ENCODE assay signal across 17 cellular contexts in the genomic region with DNA sequence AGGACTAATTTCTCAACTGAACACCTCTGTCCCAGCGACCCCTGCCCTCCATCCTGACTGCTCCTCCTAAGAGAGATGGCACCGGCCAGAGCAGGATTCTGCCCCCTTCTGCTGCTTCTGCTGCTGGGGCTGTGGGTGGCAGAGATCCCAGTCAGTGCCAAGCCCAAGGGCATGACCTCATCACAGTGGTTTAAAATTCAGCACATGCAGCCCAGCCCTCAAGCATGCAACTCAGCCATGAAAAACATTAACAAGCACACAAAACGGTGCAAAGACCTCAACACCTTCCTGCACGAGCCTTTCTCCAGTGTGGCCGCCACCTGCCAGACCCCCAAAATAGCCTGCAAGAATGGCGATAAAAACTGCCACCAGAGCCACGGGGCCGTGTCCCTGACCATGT. TPM values are rescaled to one million over a fixed set of nuclear protein-coding genes. Genes with fewer than 3 reads are reported as not detected.
A peak's percentile ranks its signal among the peaks of the same experiment; 100 is the strongest.
DNase-seq lines count a peak whose midpoint lies in the region; ATAC-seq and TF ChIP-seq lines count a peak whose summit lies in the region.
"Had no signal": no experiment of that assay in that cellular context is flagged by ENCODE, and none has a peak within 500 bp of the region (broad histone marks: within the 10 kb centered on the region; RNA-seq: fewer than 3 reads in every experiment).

No MANE protein-coding gene starts in this region.

- ATAC-seq in RWPE2 (ENCODE audit: low read depth): no peak
- peak in 1 of 2 donors; percentile 18 for ATAC-seq in lower lobe of right lung
- no peak for ATAC-seq in activated T-cell treated with anti-CD3 and anti-CD28 coated beads, Interleukin-2, amount 50 U/mL, for 72 hours (replicated peaks in 1 of 2)
- no peak for ATAC-seq in HG02870 (IDR thresholded peaks at IDR 0.05; ENCODE audit: unreplicated experiment)

- H3K36me3 ChIP-seq in RWPE2 (ENCODE audit: low read depth): no peaks in the 10 kb centered on the region
- no peaks in the 10 kb centered on the region for H3K36me3 ChIP-seq in lower lobe of right lung
- no peaks in the 10 kb centered on the region for H3K36me3 ChIP-seq in spleen
- no peaks in the 10 kb centered on the region for H3K36me3 ChIP-seq in SJCRH30
- H3K36me3 ChIP-seq: BLaER1, brain microvascular endothelial cell had no signal

- H3K4me1 Mint-ChIP-seq in activated T-cell treated with anti-CD3 and anti-CD28 coated beads, Interleukin-2, amount 50 U/mL, for 72 hours (ENCODE audit: low read depth): no peaks in the 10 kb centered on the region
- H3K4me1 Mint-ChIP-seq: IgD-negative memory B cell had no signal

- H3K4me1 ChIP-seq in RWPE2 (ENCODE audit: insufficient read depth, poor library complexity, severe bottlenecking) (peaks cover 33% of the 10 kb centered on the region), lower lobe of right lung (peaks cover 51% of the 10 kb centered on the region), spleen (peaks cover 14 to 61% (median 37%) of the 10 kb centered on the region in 6 donors), SJCRH30 (peaks cover 31% of the 10 kb centered on the region)

- intact Hi-C loops in lower lobe of right lung (cut with DNase I) (no loop called here), spleen (cut with DNase I; ENCODE audit: low total_unique reads) (no loop called here)

- DNase-seq in RWPE2 (ENCODE audit: low spot score) (no peak), lower lobe of right lung (no peak), spleen (no peak), SJCRH30 (no peak)
- DNase-seq in activated T-cell treated with anti-CD3 and anti-CD28 coated beads, Interleukin-2, amount 50 U/mL, for 72 hours: no peak
- DNase-seq: activated CD4-positive, CD25-positive, alpha-beta regulatory T cell treated with anti-CD3 and anti-CD28 coated beads, Interleukin-2, amount 50 U/mL, for 72 hours; activated naive CD4-positive, alpha-beta T cell treated with Interleukin-2 at 50 U/mL for 16 hours; brain microvascular endothelial cell; DND-41; effector CD8-positive, alpha-beta T cell; NCI-H1048 had no signal

- TF ChIP-seq CTCF in RWPE2 (IDR thresholded peaks at IDR 0.05; ENCODE audit: poor library complexity, severe bottlenecking): no peak
- no peak for TF ChIP-seq CTCF in lower lobe of right lung (IDR thresholded peaks at IDR 0.05)
- no peak for TF ChIP-seq CTCF in spleen (IDR thresholded peaks at IDR 0.05 in 8 of 11, conservative IDR thresholded peaks at IDR 0.05 in 3 of 11)

- no peaks in the 10 kb centered on the region for H3K36me3 Mint-ChIP-seq in activated T-cell treated with anti-CD3 and anti-CD28 coated beads, Interleukin-2, amount 50 U/mL, for 72 hours (ENCODE audit: insufficient read depth in 2 of 2)

- H3K4me3 ChIP-seq in RWPE2 (ENCODE audit: severe bottlenecking): no peak overlapping the region
- no peak overlapping the region for H3K4me3 ChIP-seq in lower lobe of right lung
- no peak overlapping the region for H3K4me3 ChIP-seq in spleen
- H3K4me3 ChIP-seq in SJCRH30: no peak overlapping the region
- H3K4me3 ChIP-seq: BLaER1 had no signal

- peaks cover 19% of the 10 kb centered on the region for H3K27me3 Mint-ChIP-seq in activated T-cell treated with anti-CD3 and anti-CD28 coated beads, Interleukin-2, amount 50 U/mL, for 72 hours (ENCODE audit: low read depth)

- H3K27ac ChIP-seq in RWPE2 (ENCODE audit: poor library complexity, severe bottlenecking): peak overlapping the region; percentile 83
- H3K27ac ChIP-seq in cingulate gyrus (ENCODE audit: low read depth, low read length): peak overlapping the region; percentile 78
- H3K27ac ChIP-seq in lower lobe of right lung: peak overlapping the region; percentile 25
- peak overlapping the region in 5 of 8 donors; percentile 52 to 72 (median 59) for H3K27ac ChIP-seq in spleen
- no peak overlapping the region for H3K27ac ChIP-seq in SJCRH30
- H3K27ac ChIP-seq: BLaER1, brain microvascular endothelial cell had no signal

- H3K4me3 Mint-ChIP-seq in activated T-cell treated with anti-CD3 and anti-CD28 coated beads, Interleukin-2, amount 50 U/mL, for 72 hours: no peak overlapping the region
- H3K4me3 Mint-ChIP-seq: IgD-negative memory B cell had no signal

- no peaks in the 10 kb centered on the region for H3K9me3 Mint-ChIP-seq in activated T-cell treated with anti-CD3 and anti-CD28 coated beads, Interleukin-2, amount 50 U/mL, for 72 hours
- H3K9me3 Mint-ChIP-seq: IgD-negative memory B cell had no signal

- no peaks in the 10 kb centered on the region for H3K9me3 ChIP-seq in RWPE2 (ENCODE audit: severe bottlenecking)
- H3K9me3 ChIP-seq in lower lobe of right lung: no peaks in the 10 kb centered on the region
- H3K9me3 ChIP-seq in spleen: no peaks in the 10 kb centered on the region
- H3K9me3 ChIP-seq in SJCRH30 (replicated peaks): no peaks in the 10 kb centered on the region
- H3K9me3 ChIP-seq: BLaER1 had no signal

- no peak for TF ChIP-seq POLR2A in spleen (IDR thresholded peaks at IDR 0.05)

- no peak overlapping the region for H3K27ac Mint-ChIP-seq in activated T-cell treated with anti-CD3 and anti-CD28 coated beads, Interleukin-2, amount 50 U/mL, for 72 hours
- H3K27ac Mint-ChIP-seq: IgD-negative memory B cell had no signal

- H3K27me3 ChIP-seq in RWPE2 (ENCODE audit: insufficient read depth, poor library complexity, severe bottlenecking) (no peaks in the 10 kb centered on the region), lower lobe of right lung (ENCODE audit: low read depth) (no peaks in the 10 kb centered on the region), spleen (replicated peaks in 1 of 7) (no peaks in the 10 kb centered on the region), SJCRH30 (no peaks in the 10 kb centered on the region)
- H3K27me3 ChIP-seq: BLaER1, brain microvascular endothelial cell had no signal

- 40 to 52% (median 47%) methylated on average over 8 of the region's 8 CpGs for WGBS in spleen, 5 donors

RNA-seq across cellular contexts. Expression of gene RNASE7, which starts 0.8 kb away (rescaled TPM):
- total RNA-seq in lower lobe of right lung: not detected
- total RNA-seq in spleen: not detected
- not detected for polyA plus RNA-seq in spleen
- total RNA-seq in activated T-cell treated with anti-CD3 and anti-CD28 coated beads, Interleukin-2, amount 50 U/mL, for 72 hours: not detected
- not detected in 2 replicates for total RNA-seq in SJCRH30 (2014; rRNA removed; shearing (Covaris generic))
- total RNA-seq: T-helper 2 cell treated with Interferon-gamma antibody and Interleukin-4, amounts not matched to agents 100 ng/mL and 5 ng/mL, for 36 hours had no signal
- polyA plus RNA-seq: IgD-negative memory B cell had no signal

RNA-seq across cellular contexts. Expression of gene RNASE13, which starts 8.3 kb away (rescaled TPM):
- total RNA-seq in lower lobe of right lung (not detected), spleen (under 1 TPM in 1 of 7 donors, not detected in 6; 0.30 TPM)
- not detected for polyA plus RNA-seq in spleen
- not detected for total RNA-seq in activated T-cell treated with anti-CD3 and anti-CD28 coated beads, Interleukin-2, amount 50 U/mL, for 72 hours
- not detected in 2 replicates for total RNA-seq in SJCRH30 (2014; rRNA removed; shearing (Covaris generic))
- total RNA-seq: mesenteric fat pad; T-helper 2 cell treated with Interferon-gamma antibody and Interleukin-4, amounts not matched to agents 100 ng/mL and 5 ng/mL, for 36 hours had no signal
- polyA plus RNA-seq: IgD-negative memory B cell had no signal

RNA-seq across cellular contexts. Expression of gene TPPP2, which starts 12.9 kb away (rescaled TPM):
- not detected for total RNA-seq in lower lobe of right lung
- total RNA-seq in spleen: under 1 TPM in 3 of 7 donors, not detected in 4; 0.57 to 0.91 (median 0.76) TPM
- under 1 TPM in 2 of 3 donors, not detected in 1; 0.09 to 0.22 TPM for polyA plus RNA-seq in spleen
- not detected for total RNA-seq in activated T-cell treated with anti-CD3 and anti-CD28 coated beads, Interleukin-2, amount 50 U/mL, for 72 hours
- total RNA-seq in SJCRH30 (2014; rRNA removed; shearing (Covaris generic)): not detected in 2 replicates
- total RNA-seq: mesenteric fat pad; T-helper 2 cell treated with Interferon-gamma antibody and Interleukin-4, amounts not matched to agents 100 ng/mL and 5 ng/mL, for 36 hours had no signal
- polyA plus RNA-seq: IgD-negative memory B cell had no signal

RNA-seq across cellular contexts. Expression of gene RNASE8, which starts 14.7 kb away (rescaled TPM):
- total RNA-seq in lower lobe of right lung (not detected), spleen (not detected)
- not detected for polyA plus RNA-seq in spleen
- total RNA-seq in activated T-cell treated with anti-CD3 and anti-CD28 coated beads, Interleukin-2, amount 50 U/mL, for 72 hours: not detected
- total RNA-seq in SJCRH30 (2014; rRNA removed; shearing (Covaris generic)): not detected in 2 replicates
- total RNA-seq: mesenteric fat pad; T-helper 2 cell treated with Interferon-gamma antibody and Interleukin-4, amounts not matched to agents 100 ng/mL and 5 ng/mL, for 36 hours had no signal
- polyA plus RNA-seq: IgD-negative memory B cell had no signal

RNA-seq across cellular contexts. Expression of gene NDRG2, which starts 18.1 kb away (rescaled TPM):
- total RNA-seq in lower lobe of right lung: 92.7 TPM
- total RNA-seq in spleen: 100 to 1,000 TPM; 101 to 335 (median 270) TPM
- polyA plus RNA-seq in spleen: 100 to 1,000 TPM in 1 of 3 donors, 10 to 100 TPM in 2; 72.4 to 174 (median 74.1) TPM
- total RNA-seq in activated T-cell treated with anti-CD3 and anti-CD28 coated beads, Interleukin-2, amount 50 U/mL, for 72 hours: 1 to 10 TPM; 4.0 to 6.3 TPM
- total RNA-seq in SJCRH30 (2014; rRNA removed; shearing (Covaris generic)): 4.9 and 5.8 TPM in 2 replicates
